In the genomic region with DNA sequence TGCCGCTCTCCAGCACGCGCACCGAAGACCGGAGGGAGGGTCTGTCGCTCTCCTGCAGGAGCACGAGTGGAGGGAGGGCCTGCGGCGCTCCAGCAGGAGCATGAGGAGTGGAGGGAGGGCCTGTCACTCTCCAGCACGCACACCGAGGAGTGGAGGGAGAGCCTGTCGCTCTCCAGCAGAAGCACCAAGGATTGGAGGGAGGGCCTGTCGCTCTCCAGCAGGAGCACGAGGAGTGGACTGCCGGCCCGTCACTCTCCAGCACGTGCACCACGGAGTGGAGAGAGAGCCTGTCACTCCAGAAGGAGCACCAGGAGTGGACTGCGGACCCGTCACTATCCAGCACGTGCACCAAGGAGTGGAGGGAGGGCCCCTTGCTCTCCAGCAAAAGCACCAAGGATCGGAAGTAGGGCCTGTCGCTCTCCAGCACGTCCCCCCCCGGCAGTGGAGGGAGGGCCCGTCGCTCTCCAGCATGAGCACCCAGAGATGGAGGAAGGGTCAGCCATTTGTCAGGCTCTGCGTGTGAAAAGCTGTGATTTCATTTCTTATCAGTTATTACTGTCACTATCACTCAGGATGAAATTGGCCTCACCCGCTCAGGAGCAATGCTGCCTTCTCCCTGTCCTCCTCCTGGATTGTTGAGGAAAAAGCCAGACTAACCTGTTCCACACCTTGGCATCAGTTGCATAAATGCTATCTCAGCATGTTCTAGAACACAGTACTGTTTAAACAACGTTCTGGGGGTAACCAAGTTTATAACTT, we compare ENCODE assay signal across 10 cellular contexts. TPM values are rescaled to one million over a fixed set of nuclear protein-coding genes. Genes with fewer than 3 reads are reported as not detected.
DNase-seq lines count a peak whose midpoint lies in the region; ATAC-seq, FAIRE-seq and TF ChIP-seq lines count a peak whose summit lies in the region.
"Had no signal": no experiment of that assay in that cellular context is flagged by ENCODE, and none has a peak within 500 bp of the region (broad histone marks: within the 10 kb centered on the region; RNA-seq: fewer than 3 reads in every experiment).

No MANE protein-coding gene starts in this region.

- no peaks in the 10 kb centered on the region for H4K20me1 ChIP-seq in K562 (replicated peaks; ENCODE audit: control insufficient read depth, insufficient read depth, low read length)
- H4K20me1 ChIP-seq in keratinocyte (ENCODE audit: control insufficient read depth, extremely low read depth, insufficient read depth, low read length), result no peaks in the 10 kb centered on the region

- H2AFZ ChIP-seq in K562 (ENCODE audit: low read depth, low read length), result no peak overlapping the region
- no peak overlapping the region for H2AFZ ChIP-seq in keratinocyte (ENCODE audit: control insufficient read depth, low read length)

- H3K4me2 ChIP-seq in K562 (ENCODE audit: insufficient read depth, low read length), result no peak overlapping the region
- H3K4me2 ChIP-seq in keratinocyte (ENCODE audit: control insufficient read depth, extremely low read depth, insufficient read depth, low read depth, low read length), result no peak overlapping the region

- peaks cover 8% of the 10 kb centered on the region for H3K4me1 Mint-ChIP-seq in activated naive CD8-positive, alpha-beta T cell (ENCODE audit: low read depth)
- peaks cover 9% of the 10 kb centered on the region for H3K4me1 Mint-ChIP-seq in activated naive CD8-positive, alpha-beta T cell treated with anti-CD3 and anti-CD28 coated beads for 36 hours
- H3K4me1 Mint-ChIP-seq in type B pancreatic cell (ENCODE audit: unreplicated experiment), result no peaks in the 10 kb centered on the region

- CTCF ChIA-PET in K562 (lab: Yijun Ruan, JAX; ENCODE audit: low intra/inter-chr PET ratio), result no interaction called here

- peaks cover 17% of the 10 kb centered on the region; the same call in 2 of the 3 replicates for H3K36me3 ChIP-seq in K562 (ENCODE audit: control insufficient read depth, insufficient read depth, low read length)
- peaks cover 0 to 7% of the 10 kb centered on the region in 2 experiments for H3K36me3 ChIP-seq in keratinocyte (ENCODE audit: control insufficient read depth in 2 of 2, extremely low read depth in 1 of 2, insufficient read depth in 2 of 2, low read length in 2 of 2)

- peaks cover 0 to 14% of the 10 kb centered on the region in 2 experiments; a peak in 2 of 5 replicates for H3K4me1 ChIP-seq in K562 (replicated peaks in 1 of 2; ENCODE audit: control insufficient read depth in 2 of 2, insufficient read depth in 2 of 2, low read length in 2 of 2)
- H3K4me1 ChIP-seq in keratinocyte (ENCODE audit: control insufficient read depth, extremely low read depth, insufficient read depth, low read length), result no peaks in the 10 kb centered on the region

- H3K36me3 Mint-ChIP-seq in activated naive CD8-positive, alpha-beta T cell, result peaks cover 2% of the 10 kb centered on the region
- peaks cover 7% of the 10 kb centered on the region for H3K36me3 Mint-ChIP-seq in activated naive CD8-positive, alpha-beta T cell treated with anti-CD3 and anti-CD28 coated beads for 36 hours
- H3K36me3 Mint-ChIP-seq in type B pancreatic cell, result peaks cover 13% of the 10 kb centered on the region

- dilution Hi-C loops in keratinocyte (cut with MboI; ENCODE audit: extremely low pct_ligation_motif_present, low sequenced_read_pairs), result no loop called here

- intact Hi-C loops in K562 (cut with micrococcal nuclease), result no loop called here

- H3K9me3 Mint-ChIP-seq in activated naive CD8-positive, alpha-beta T cell (ENCODE audit: low read depth), result no peaks in the 10 kb centered on the region
- H3K9me3 Mint-ChIP-seq in activated naive CD8-positive, alpha-beta T cell treated with anti-CD3 and anti-CD28 coated beads for 36 hours, result no peaks in the 10 kb centered on the region
- H3K9me3 Mint-ChIP-seq in type B pancreatic cell, result no peaks in the 10 kb centered on the region

- POLR2A ChIA-PET in K562 (lab: Yijun Ruan, JAX), result interaction anchor here (0.6 kb wide), 1 partner anchor 15 kb away, joined by 3 read pairs; no protein-coding TSS in a partner anchor

- DNase-seq in activated naive CD8-positive, alpha-beta T cell treated with anti-CD3 and anti-CD28 coated beads for 36 hours, result no peak
- DNase-seq in K562 (ENCODE audit: extremely low read depth in 1 of 4, low spot score in 3 of 4), result no peak
- peak; percentile 5 for DNase-seq in keratinocyte (ENCODE audit: low read depth, low spot score)
- DNase-seq in type B pancreatic cell (ENCODE audit: extremely low spot score, unreplicated experiment), result no peak
- DNase-seq in NCI-H187 treated with DMSO at 0.1 percent for 48 hours (lab: John Stamatoyannopoulos, UW), result no peak
- no peak for DNase-seq in SHP77 (lab: John Stamatoyannopoulos, UW)
- DNase-seq: stimulated activated CD4-positive, alpha-beta T cell treated with anti-CD3 and anti-CD28 coated beads, Interleukin-1b, Interleukin-23, amount 100 ng/mL, for 48 hours had no signal

- H3K9ac ChIP-seq in K562 (ENCODE audit: insufficient read depth in 1 of 2, low read depth in 2 of 2, low read length in 2 of 2) (no peak overlapping the region), keratinocyte (ENCODE audit: control insufficient read depth, extremely low read depth, insufficient read depth, low read length) (no peak overlapping the region)

- H3K4me3 ChIP-seq in K562 (no peak overlapping the region), keratinocyte (ENCODE audit: control insufficient read depth in 2 of 3, extremely low read depth in 1 of 3, insufficient read depth in 2 of 3, low read depth in 1 of 3, low read length in 3 of 3) (no peak overlapping the region)

- peak overlapping the region; percentile 46 for H3K4me3 Mint-ChIP-seq in activated naive CD8-positive, alpha-beta T cell
- H3K4me3 Mint-ChIP-seq in activated naive CD8-positive, alpha-beta T cell treated with anti-CD3 and anti-CD28 coated beads for 36 hours, result no peak overlapping the region
- H3K4me3 Mint-ChIP-seq in type B pancreatic cell, result no peak overlapping the region

- no peak overlapping the region for H3K27ac Mint-ChIP-seq in activated naive CD8-positive, alpha-beta T cell
- no peak overlapping the region for H3K27ac Mint-ChIP-seq in activated naive CD8-positive, alpha-beta T cell treated with anti-CD3 and anti-CD28 coated beads for 36 hours
- peak overlapping the region; percentile 26 for H3K27ac Mint-ChIP-seq in type B pancreatic cell

- H3K9me3 ChIP-seq in K562 (replicated peaks; ENCODE audit: control insufficient read depth, insufficient read depth, low read depth, low read length) (peaks cover 1% of the 10 kb centered on the region), keratinocyte (ENCODE audit: control insufficient read depth, low read depth, low read length) (no peaks in the 10 kb centered on the region)

- 83% methylated on average over 16 of the region's 30 CpGs for WGBS in K562 (ENCODE audit: insufficient coverage, low coverage, missing lambda C conversion rate)

- H3K27me3 ChIP-seq in K562 (ENCODE audit: control insufficient read depth in 2 of 2, insufficient read depth in 2 of 2, low read length in 2 of 2), result no peaks in the 10 kb centered on the region
- no peaks in the 10 kb centered on the region for H3K27me3 ChIP-seq in keratinocyte (ENCODE audit: control insufficient read depth, extremely low read depth, insufficient read depth, low read length)

- no peaks in the 10 kb centered on the region for H3K79me2 ChIP-seq in K562 (ENCODE audit: control insufficient read depth, insufficient read depth, low read length)
- H3K79me2 ChIP-seq in keratinocyte (ENCODE audit: control insufficient read depth, insufficient read depth, low read length), result no peaks in the 10 kb centered on the region

- TF ChIP-seq CTCF in K562 (IDR thresholded peaks at IDR 0.05 in 2 of 3, conservative IDR thresholded peaks at IDR 0.05 in 1 of 3; ENCODE audit: insufficient read depth in 2 of 3, low read depth in 1 of 3, low read length in 3 of 3) (no peak), keratinocyte (optimal IDR thresholded peaks at IDR 0.05 in 1 of 3, IDR thresholded peaks at IDR 0.05 in 1 of 3, conservative IDR thresholded peaks at IDR 0.05 in 1 of 3; ENCODE audit: extremely low read depth in 1 of 3, insufficient read depth in 2 of 3, low read length in 3 of 3) (no peak), type B pancreatic cell (conservative IDR thresholded peaks at IDR 0.05) (no peak)

- TF ChIP-seq POLR2A in K562 (conservative IDR thresholded peaks at IDR 0.05), result no peak

- no peaks in the 10 kb centered on the region for H3K27me3 Mint-ChIP-seq in activated naive CD8-positive, alpha-beta T cell
- no peaks in the 10 kb centered on the region for H3K27me3 Mint-ChIP-seq in activated naive CD8-positive, alpha-beta T cell treated with anti-CD3 and anti-CD28 coated beads for 36 hours
- no peaks in the 10 kb centered on the region for H3K27me3 Mint-ChIP-seq in type B pancreatic cell

- TF ChIP-seq EP300 in K562 (IDR thresholded peaks at IDR 0.05; ENCODE audit: low read length), result no peak

- FAIRE-seq in K562 (lab: Jason Lieb, UNC) (no peak), keratinocyte (lab: Jason Lieb, UNC) (no peak)
- FAIRE-seq: islet of Langerhans had no signal

- H3K9me1 ChIP-seq in K562 (ENCODE audit: control insufficient read depth, insufficient read depth, low read length) (no peaks in the 10 kb centered on the region), keratinocyte (ENCODE audit: control insufficient read depth, extremely low read depth, insufficient read depth, low read length) (no peaks in the 10 kb centered on the region)

- in situ Hi-C loops in K562 (cut with MboI), result no loop called here

- TF ChIP-seq RAD21 in K562 (CRISPR knock-in tag; conservative IDR thresholded peaks at IDR 0.05 in 1 of 2, IDR thresholded peaks at IDR 0.05 in 1 of 2), result no peak

- no TSS peak for BruUV-seq in K562 (replicated peaks; lab: Mats Ljungman, UMichigan)

- H3K27ac ChIP-seq in K562 (ENCODE audit: extremely low read depth, low read depth, low read length), result no peak overlapping the region
- no peak overlapping the region for H3K27ac ChIP-seq in keratinocyte (ENCODE audit: control insufficient read depth, insufficient read depth, low read length)

- ATAC-seq in K562 (no peak), HG02571 (IDR thresholded peaks at IDR 0.05; ENCODE audit: unreplicated experiment) (no peak)

RNA-seq across cellular contexts. Expression of gene ADI1, which starts 35.9 kb away (rescaled TPM):
- total RNA-seq in activated naive CD8-positive, alpha-beta T cell treated with anti-CD3 and anti-CD28 coated beads for 36 hours, result 10 to 100 TPM; 22.8 to 23.7 TPM
- 8.2 and 11.8 TPM in 2 replicates for total RNA-seq in K562 (2011; cell fraction: chromatin; rRNA removed; ENCODE audit: low replicate concordance)
- 5.8 and 8.0 TPM in 2 replicates for total RNA-seq in K562 (2011; cell fraction: nucleolus; rRNA removed)
- total RNA-seq in K562 (2011; cell fraction: nucleoplasm; rRNA removed), result 12.0 and 24.3 TPM in 2 replicates
- total RNA-seq in K562 (2014; rRNA removed) (26.7 and 29.2 TPM in 2 replicates), K562 (2014; rRNA removed; fragmentation: Illumina TruSeq; extraction: Trizol) (25.7 and 27.1 TPM in 2 replicates), K562 (2015; rRNA removed; fragmentation: Illumina TruSeq; extraction: Trizol) (48.0 and 51.0 TPM in 2 replicates), K562 (2021) (31.6 and 34.7 TPM in 2 replicates), type B pancreatic cell (ENCODE audit: low replicate concordance) (40.0 and 54.7 TPM in 2 replicates)
- polyA plus RNA-seq in K562 (2011; rRNA removed) (17.6 and 23.6 TPM in 2 replicates), K562 (2014; fragmentation: Illumina TruSeq; extraction: Trizol) (31.4 and 33.7 TPM in 2 replicates), K562 (2014; fragmentation: Nextera tagmentation; extraction: Ambion mirVana) (1 to 10 TPM; 6.1 to 6.6 TPM), K562 (2014; rRNA removed) (20.6 and 21.6 TPM in 2 replicates), keratinocyte (29.0 to 47.4 TPM (median 38.5 TPM) in 3 replicates)
- polyA plus RNA-seq in K562 (2011; cell fraction: cytosol; rRNA removed), result 12.7 and 15.2 TPM in 2 replicates
- 11.6 and 15.2 TPM in 2 replicates for polyA plus RNA-seq in K562 (2011; cell fraction: nucleus; rRNA removed)
- polyA plus RNA-seq in K562 (2012), result 33.2 and 37.1 TPM in 2 replicates
- 18.8 and 22.8 TPM in 2 replicates for polyA minus RNA-seq in K562 (2011; rRNA and poly(A)+ RNA removed)
- 12.2 and 12.5 TPM in 2 replicates for polyA minus RNA-seq in K562 (2011; cell fraction: cytosol; rRNA and poly(A)+ RNA removed)
- 4.2 and 7.2 TPM in 2 replicates for polyA minus RNA-seq in K562 (2011; cell fraction: nucleus; rRNA and poly(A)+ RNA removed)
- polyA plus RNA-seq in keratinocyte (2011; ENCODE audit: low read depth), result 16.0 TPM
- 40.7 and 54.0 TPM in 2 replicates for polyA plus RNA-seq in keratinocyte (2011; cell fraction: cytosol; rRNA removed)
- 33.8 and 36.7 TPM in 2 replicates for polyA plus RNA-seq in keratinocyte (2011; cell fraction: nucleus; rRNA removed)
- 34.7 and 40.1 TPM in 2 replicates for polyA plus RNA-seq in keratinocyte (2012; ENCODE audit: low replicate concordance)
- polyA minus RNA-seq in keratinocyte, result 9.5 to 22.1 TPM (median 19.0 TPM) in 3 replicates
- polyA minus RNA-seq in keratinocyte (2011; cell fraction: cytosol; rRNA and poly(A)+ RNA removed), result 30.3 TPM
- polyA minus RNA-seq in keratinocyte (2011; cell fraction: nucleus; rRNA and poly(A)+ RNA removed), result 6.9 and 9.8 TPM in 2 replicates
